15 cellular contexts compared by ENCODE assay signal in genomic region chr1:234875328-234875952, GRCh38.
A peak's percentile ranks its signal among the peaks of the same experiment; 100 is the strongest.
DNase-seq lines count a peak whose midpoint lies in the region; ATAC-seq and TF ChIP-seq lines count a peak whose summit lies in the region.
"Had no signal": no experiment of that assay in that cellular context is flagged by ENCODE, and none has a peak within 500 bp of the region (broad histone marks: within the 10 kb centered on the region; RNA-seq: fewer than 3 reads in every experiment).

No MANE protein-coding gene starts in this region.

- H3K4me1 ChIP-seq in BLaER1 treated with 17β-estradiol and CSF1 and Interleukin-3, amounts not matched to agents 10 nM and 100 nM: peaks cover 53 to 91% (median 70%) of the 10 kb centered on the region in 10 experiments
- H3K4me1 ChIP-seq in neuronal stem cell (ENCODE audit: control insufficient read depth in 2 of 2, insufficient read depth in 1 of 2, low read depth in 1 of 2, low read length in 2 of 2): peaks cover 5 to 8% of the 10 kb centered on the region in 2 donors
- peaks cover 18% of the 10 kb centered on the region for H3K4me1 ChIP-seq in CD4-positive, alpha-beta memory T cell (ENCODE audit: insufficient read depth, low read length)

- no peak overlapping the region for H3K23ac ChIP-seq in neuronal stem cell (ENCODE audit: low read depth, low read length, poor library complexity)

- intact Hi-C loops in CD4-positive, alpha-beta memory T cell (cut with micrococcal nuclease): no loop called here

- peak overlapping the region; percentile 56 for H2AK5ac ChIP-seq in neuronal stem cell (ENCODE audit: low read depth, low read length)

- peak overlapping the region; percentile 60 to 89 (median 76) for H3K4me2 ChIP-seq in BLaER1 treated with 17β-estradiol and CSF1 and Interleukin-3, amounts not matched to agents 10 nM and 100 nM
- H3K4me2 ChIP-seq in neuronal stem cell (ENCODE audit: insufficient read depth, low read length, poor library complexity, severe bottlenecking): no peak overlapping the region

- H3K9me3 ChIP-seq in BLaER1 treated with 17β-estradiol and CSF1 and Interleukin-3, amounts not matched to agents 10 nM and 100 nM (replicated peaks in 1 of 11): no peaks in the 10 kb centered on the region
- H3K9me3 ChIP-seq in neuronal stem cell (replicated peaks in 1 of 2; ENCODE audit: control insufficient read depth in 2 of 2, insufficient read depth in 1 of 2, low read depth in 1 of 2, low read length in 2 of 2): no peaks in the 10 kb centered on the region
- no peaks in the 10 kb centered on the region for H3K9me3 ChIP-seq in CD4-positive, alpha-beta memory T cell (ENCODE audit: control insufficient read depth in 1 of 2, low read length in 2 of 2)
- H3K9me3 ChIP-seq: SJCRH30 had no signal

- H3K9me3 Mint-ChIP-seq in CD4-positive, alpha-beta memory T cell: no peaks in the 10 kb centered on the region
- H3K9me3 Mint-ChIP-seq: CD4-positive, CD25-positive, alpha-beta regulatory T cell had no signal

- DNase-seq in HL-60 (ENCODE audit: low read depth in 1 of 2, low spot score in 1 of 2) (peak in 1 of 2 experiments; percentile 25), cerebellar cortex (ENCODE audit: low spot score) (peak; percentile 79), neuronal stem cell (ENCODE audit: low spot score) (no peak), islet precursor cell (no peak), Ammon's horn (ENCODE audit: low spot score) (no peak)
- DNase-seq in CD4-positive, alpha-beta memory T cell: no peak
- DNase-seq: activated CD4-positive, CD25-positive, alpha-beta regulatory T cell; CD4-positive, CD25-positive, alpha-beta regulatory T cell; NCI-H1092 treated with DMSO at 0.1 percent for 48 hours; SJCRH30; stimulated activated CD4-positive, alpha-beta T cell treated with anti-CD3 and anti-CD28 coated beads, Interleukin-4, amount 100 ng/mL, for 1 hour; stimulated activated naive CD4-positive, alpha-beta T cell treated with Interleukin-2 at 50 U/mL for 16 hours had no signal

- H3K14ac ChIP-seq in neuronal stem cell (ENCODE audit: low read length): peak overlapping the region; percentile 43

- H3K4me3 ChIP-seq in BLaER1 treated with 17β-estradiol and CSF1 and Interleukin-3, amounts not matched to agents 10 nM and 100 nM: no peak overlapping the region
- H3K4me3 ChIP-seq in HL-60 (replicated peaks; ENCODE audit: insufficient read depth, low read length) (no peak overlapping the region), neuronal stem cell (ENCODE audit: low read length in 2 of 2) (no peak overlapping the region)
- no peak overlapping the region for H3K4me3 ChIP-seq in CD4-positive, alpha-beta memory T cell (ENCODE audit: low read length in 2 of 2)
- H3K4me3 ChIP-seq: SJCRH30 had no signal

- H3K27me3 ChIP-seq in BLaER1 treated with 17β-estradiol and CSF1 and Interleukin-3, amounts not matched to agents 10 nM and 100 nM: no peaks in the 10 kb centered on the region
- H3K27me3 ChIP-seq in HL-60 (ENCODE audit: insufficient read depth, poor library complexity, severe bottlenecking) (no peaks in the 10 kb centered on the region), neuronal stem cell (ENCODE audit: control insufficient read depth in 3 of 3, insufficient read depth in 3 of 3, low read depth in 1 of 3, low read length in 3 of 3) (no peaks in the 10 kb centered on the region)
- H3K27me3 ChIP-seq in CD4-positive, alpha-beta memory T cell (ENCODE audit: insufficient read depth, low read length): no peaks in the 10 kb centered on the region
- H3K27me3 ChIP-seq: SJCRH30 had no signal

- CTCF ChIA-PET in CD4-positive, alpha-beta memory T cell (lab: Charles Lee; ENCODE audit: partially characterized antibody): no interaction called here

- H3K4ac ChIP-seq in neuronal stem cell (ENCODE audit: low read length): no peak overlapping the region

- H3K27ac ChIP-seq in BLaER1 treated with 17β-estradiol and CSF1 and Interleukin-3, amounts not matched to agents 10 nM and 100 nM: peak overlapping the region in 9 of 11 experiments; percentile 1 to 74 (median 50); a peak in 12 of 22 replicates
- H3K27ac ChIP-seq in HL-60 (replicated peaks) (peak overlapping the region; percentile 91), neuronal stem cell (replicated peaks; ENCODE audit: low read length) (no peak overlapping the region)
- H3K27ac ChIP-seq in CD4-positive, alpha-beta memory T cell (ENCODE audit: low read depth, low read length): no peak overlapping the region
- H3K27ac ChIP-seq: parathyroid adenoma, SJCRH30 had no signal

- no CpG with 5 or more reads among the region's 17 CpGs for WGBS in neuronal stem cell (ENCODE audit: extremely low coverage in 2 of 2, insufficient read length in 2 of 2, insufficient replicate concordance in 1 of 2), 2 donors

- H4K8ac ChIP-seq in neuronal stem cell (ENCODE audit: low read depth, low read length): no peak overlapping the region

- TF ChIP-seq CTCF in HL-60 (IDR thresholded peaks at IDR 0.05; ENCODE audit: insufficient read depth, low read length): no peak

- no peaks in the 10 kb centered on the region for H4K20me1 ChIP-seq in BLaER1 treated with 17β-estradiol and CSF1 and Interleukin-3, amounts not matched to agents 10 nM and 100 nM

- peak overlapping the region in 6 of 11 experiments; percentile 30 to 56 (median 42); a peak in 3 of 22 replicates for H3K9ac ChIP-seq in BLaER1 treated with 17β-estradiol and CSF1 and Interleukin-3, amounts not matched to agents 10 nM and 100 nM
- H3K9ac ChIP-seq in neuronal stem cell (ENCODE audit: low read depth, low read length, poor library complexity): no peak overlapping the region
- H3K9ac ChIP-seq: parathyroid adenoma had no signal

- H4K91ac ChIP-seq in neuronal stem cell (ENCODE audit: low read depth, low read length, poor library complexity): no peak overlapping the region

- no peak overlapping the region for H3K4me3 Mint-ChIP-seq in CD4-positive, alpha-beta memory T cell
- H3K4me3 Mint-ChIP-seq: CD4-positive, CD25-positive, alpha-beta regulatory T cell had no signal

- no peak for ATAC-seq in HG03039 (IDR thresholded peaks at IDR 0.05; ENCODE audit: unreplicated experiment)

- H2BK120ac ChIP-seq in neuronal stem cell (ENCODE audit: low read depth, low read length): peak overlapping the region; percentile 84

- no peaks in the 10 kb centered on the region for H3K27me3 Mint-ChIP-seq in CD4-positive, alpha-beta memory T cell

- peak overlapping the region in 2 of 7 donors; percentile 17 to 28 for H3K27ac Mint-ChIP-seq in CD4-positive, alpha-beta memory T cell

- no peaks in the 10 kb centered on the region for H3K36me3 ChIP-seq in BLaER1 treated with 17β-estradiol and CSF1 and Interleukin-3, amounts not matched to agents 10 nM and 100 nM
- H3K36me3 ChIP-seq in neuronal stem cell (replicated peaks in 1 of 2; ENCODE audit: control insufficient read depth in 2 of 2, insufficient read depth in 2 of 2, low read length in 2 of 2): no peaks in the 10 kb centered on the region
- H3K36me3 ChIP-seq in CD4-positive, alpha-beta memory T cell (ENCODE audit: insufficient read depth, low read length): no peaks in the 10 kb centered on the region
- H3K36me3 ChIP-seq: SJCRH30 had no signal

- H2BK5ac ChIP-seq in neuronal stem cell (ENCODE audit: low read length): no peak overlapping the region

- H2BK15ac ChIP-seq in neuronal stem cell (ENCODE audit: low read length): no peak overlapping the region

- no peaks in the 10 kb centered on the region for H3K79me1 ChIP-seq in neuronal stem cell (ENCODE audit: low read depth, low read length)

- H2AFZ ChIP-seq in neuronal stem cell (ENCODE audit: low read length): no peak overlapping the region
- H2AFZ ChIP-seq: parathyroid adenoma had no signal

- POLR2A ChIA-PET in CD4-positive, alpha-beta memory T cell (lab: Charles Lee; ENCODE audit: partially characterized antibody): no interaction called here

- H2BK12ac ChIP-seq in neuronal stem cell (ENCODE audit: low read length): no peak overlapping the region

- no peaks in the 10 kb centered on the region for H3K36me3 Mint-ChIP-seq in CD4-positive, alpha-beta memory T cell
- H3K36me3 Mint-ChIP-seq: CD4-positive, CD25-positive, alpha-beta regulatory T cell had no signal

- peak overlapping the region; percentile 39 for H3K18ac ChIP-seq in neuronal stem cell (ENCODE audit: low read length)

- peaks cover 0 to 8% (median 4%) of the 10 kb centered on the region in 4 donors for H3K4me1 Mint-ChIP-seq in CD4-positive, alpha-beta memory T cell

Comparison
In these comparisons a context has a peak if more than half of its experiments do, and no peak if none do; other contexts are left out.
1. H3K27ac ChIP-seq: peak in BLaER1 treated with 17β-estradiol and CSF1 and Interleukin-3, amounts not matched to agents 10 nM and 100 nM (9 of 11) and HL-60 (single experiment); none in neuronal stem cell (single experiment) and CD4-positive, alpha-beta memory T cell (single experiment).